26 cellular contexts compared by ENCODE assay signal in the genomic region with DNA sequence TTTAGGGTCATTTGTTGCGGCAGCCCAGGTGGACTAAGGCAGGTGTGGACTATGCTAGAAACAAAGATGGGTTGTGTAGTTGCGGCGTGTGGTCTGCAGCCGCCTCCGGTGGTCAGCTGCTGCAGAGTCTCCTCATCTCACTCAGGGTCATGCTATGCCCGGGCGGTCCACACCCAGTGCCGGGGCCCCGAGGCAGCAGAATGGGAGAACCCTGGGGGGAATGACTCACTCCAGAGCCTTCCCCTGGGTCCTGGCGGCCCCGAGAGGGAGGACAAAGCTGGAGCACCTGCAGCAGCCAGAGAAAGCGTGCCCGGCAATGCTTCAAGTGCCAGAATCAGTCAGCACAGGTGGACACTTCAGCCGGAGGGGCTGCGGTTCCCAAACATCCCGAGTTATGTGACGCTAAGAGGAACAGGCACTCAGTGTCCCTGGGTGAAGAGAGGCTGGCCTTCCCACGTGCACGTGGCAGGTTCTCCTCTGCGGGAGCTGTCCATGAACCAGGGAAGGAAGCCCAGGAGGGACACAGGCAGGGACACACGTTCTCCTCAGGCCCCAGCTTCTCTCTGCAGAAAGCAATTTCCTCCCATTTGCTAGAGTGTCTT.
A peak's percentile ranks its signal among the peaks of the same experiment; 100 is the strongest.
DNase-seq lines count a peak whose midpoint lies in the region; TF ChIP-seq lines count a peak whose summit lies in the region.
"Had no signal": no experiment of that assay in that cellular context is flagged by ENCODE, and none has a peak within 500 bp of the region (broad histone marks: within the 10 kb centered on the region; RNA-seq: fewer than 3 reads in every experiment).

No MANE protein-coding gene starts in this region.

- H3K27ac Mint-ChIP-seq in activated naive CD4-positive, alpha-beta T cell treated with anti-CD3 and anti-CD28 coated beads for 36 hours, result no peak overlapping the region
- no peak overlapping the region for H3K27ac Mint-ChIP-seq in CD4-positive, alpha-beta memory T cell
- H3K27ac Mint-ChIP-seq: H9 had no signal

- no peak for TF ChIP-seq CTCF in spleen (IDR thresholded peaks at IDR 0.05 in 8 of 11, conservative IDR thresholded peaks at IDR 0.05 in 3 of 11)

- no peak for TF ChIP-seq POLR2A in spleen (IDR thresholded peaks at IDR 0.05)

- POLR2A ChIA-PET in CD4-positive, alpha-beta memory T cell (lab: Charles Lee; ENCODE audit: partially characterized antibody), result no interaction called here

- no peak overlapping the region for H3K27ac ChIP-seq in spleen
- H3K27ac ChIP-seq in CD4-positive, alpha-beta memory T cell (ENCODE audit: low read depth, low read length), result no peak overlapping the region
- H3K27ac ChIP-seq: GM23248, SJCRH30 had no signal

- H3K4me3 Mint-ChIP-seq in activated naive CD4-positive, alpha-beta T cell treated with anti-CD3 and anti-CD28 coated beads for 36 hours, result no peak overlapping the region
- H3K4me3 Mint-ChIP-seq in CD4-positive, alpha-beta memory T cell, result no peak overlapping the region
- H3K4me3 Mint-ChIP-seq: H9 had no signal

- peaks cover 0 to 37% (median 0%) of the 10 kb centered on the region in 7 donors for H3K27me3 ChIP-seq in spleen (replicated peaks in 1 of 7)
- H3K27me3 ChIP-seq in CD4-positive, alpha-beta memory T cell (ENCODE audit: insufficient read depth, low read length), result no peaks in the 10 kb centered on the region
- H3K27me3 ChIP-seq: MG63, SJCRH30 had no signal

- H3K9me3 Mint-ChIP-seq in activated naive CD4-positive, alpha-beta T cell treated with anti-CD3 and anti-CD28 coated beads for 36 hours, result no peaks in the 10 kb centered on the region
- no peaks in the 10 kb centered on the region for H3K9me3 Mint-ChIP-seq in CD4-positive, alpha-beta memory T cell
- H3K9me3 Mint-ChIP-seq: H9 had no signal

- intact Hi-C loops in spleen (cut with DNase I; ENCODE audit: low total_unique reads), result no loop called here
- intact Hi-C loops in activated naive CD4-positive, alpha-beta T cell treated with anti-CD3 and anti-CD28 coated beads for 36 hours (cut with micrococcal nuclease), result no loop called here
- intact Hi-C loops in CD4-positive, alpha-beta memory T cell (cut with micrococcal nuclease), result no loop called here

- H3K9me3 ChIP-seq in spleen, result no peaks in the 10 kb centered on the region
- no peaks in the 10 kb centered on the region for H3K9me3 ChIP-seq in CD4-positive, alpha-beta memory T cell (ENCODE audit: control insufficient read depth in 1 of 2, low read length in 2 of 2)
- H3K9me3 ChIP-seq: MG63, SJCRH30 had no signal

- H3K4me3 ChIP-seq in spleen, result no peak overlapping the region
- H3K4me3 ChIP-seq in CD4-positive, alpha-beta memory T cell (ENCODE audit: low read length in 2 of 2), result no peak overlapping the region
- H3K4me3 ChIP-seq: GM12878, GM23248, MG63, SJCRH30 had no signal

- CTCF ChIA-PET in activated naive CD4-positive, alpha-beta T cell treated with anti-CD3 and anti-CD28 coated beads for 36 hours (lab: Charles Lee), result interaction anchor here (0.6 kb wide), 1 partner anchor 71 kb away, joined by 3 read pairs; no protein-coding TSS in a partner anchor
- CTCF ChIA-PET in CD4-positive, alpha-beta memory T cell (lab: Charles Lee; ENCODE audit: partially characterized antibody), result no interaction called here

- peak; percentile 16 to 37 for DNase-seq in NCI-H187 (lab: John Stamatoyannopoulos, UW)
- no peak for DNase-seq in NCI-H187 treated with DMSO at 0.1 percent for 48 hours (lab: John Stamatoyannopoulos, UW)
- DNase-seq in DMS53 treated with DMSO at 0.1 percent for 48 hours (lab: John Stamatoyannopoulos, UW; ENCODE audit: unreplicated experiment), result peak; percentile 6
- DNase-seq in SW480 (ENCODE audit: low spot score), result peak; percentile 33
- DNase-seq in spleen, result peak; percentile 40
- DNase-seq in activated naive CD4-positive, alpha-beta T cell treated with anti-CD3 and anti-CD28 coated beads for 36 hours, result no peak
- no peak for DNase-seq in NCI-H526 (lab: John Stamatoyannopoulos, UW)
- no peak for DNase-seq in CD4-positive, alpha-beta memory T cell
- DNase-seq: DMS153; EL; GDM1; GM23248; H9; IMR-90; KG1; MG63; NCI-H1436; NCI-H1930; NCI-H2171 treated with DMSO at 0.1 percent for 48 hours; NCI-H345; NCI-H510A treated with DMSO at 0.1 percent for 48 hours; NCI-H748 treated with DMSO at 0.1 percent for 48 hours; NK-92 treated with Interleukin-12 subunit alpha and Interleukin-12 subunit beta, amount 100 ng/mL, for 24 hours; PC-3; SJCRH30 had no signal

- no peaks in the 10 kb centered on the region for H3K4me1 Mint-ChIP-seq in activated naive CD4-positive, alpha-beta T cell treated with anti-CD3 and anti-CD28 coated beads for 36 hours (ENCODE audit: low read depth)
- no peaks in the 10 kb centered on the region for H3K4me1 Mint-ChIP-seq in CD4-positive, alpha-beta memory T cell
- H3K4me1 Mint-ChIP-seq: H9 had no signal

- H3K27me3 Mint-ChIP-seq in activated naive CD4-positive, alpha-beta T cell treated with anti-CD3 and anti-CD28 coated beads for 36 hours (ENCODE audit: low read depth), result peaks cover 10% of the 10 kb centered on the region
- H3K27me3 Mint-ChIP-seq in CD4-positive, alpha-beta memory T cell, result peaks cover 9 to 18% of the 10 kb centered on the region in 2 donors

- no peaks in the 10 kb centered on the region for H3K36me3 Mint-ChIP-seq in activated naive CD4-positive, alpha-beta T cell treated with anti-CD3 and anti-CD28 coated beads for 36 hours (ENCODE audit: low read depth)
- no peaks in the 10 kb centered on the region for H3K36me3 Mint-ChIP-seq in CD4-positive, alpha-beta memory T cell

- 59 to 81% (median 73%) methylated on average over 15 to 21 of the region's 21 CpGs for WGBS in spleen, 5 donors

- H3K36me3 ChIP-seq in spleen, result no peaks in the 10 kb centered on the region
- H3K36me3 ChIP-seq in CD4-positive, alpha-beta memory T cell (ENCODE audit: insufficient read depth, low read length), result no peaks in the 10 kb centered on the region
- H3K36me3 ChIP-seq: MG63, SJCRH30 had no signal

- H3K4me1 ChIP-seq in spleen, result no peaks in the 10 kb centered on the region
- H3K4me1 ChIP-seq in CD4-positive, alpha-beta memory T cell (ENCODE audit: insufficient read depth, low read length), result no peaks in the 10 kb centered on the region
- H3K4me1 ChIP-seq: SJCRH30 had no signal

Comparison
In these comparisons a context has a peak if more than half of its experiments do, and no peak if none do; other contexts are left out.
1. DNase-seq: peak in NCI-H187 (2 of 2), DMS53 treated with DMSO at 0.1 percent for 48 hours (single experiment), SW480 (single experiment) and spleen (single experiment); none in NCI-H187 treated with DMSO at 0.1 percent for 48 hours (single experiment), activated naive CD4-positive, alpha-beta T cell treated with anti-CD3 and anti-CD28 coated beads for 36 hours (single experiment), NCI-H526 (0 of 2) and CD4-positive, alpha-beta memory T cell (0 of 5).